In the genomic region with DNA sequence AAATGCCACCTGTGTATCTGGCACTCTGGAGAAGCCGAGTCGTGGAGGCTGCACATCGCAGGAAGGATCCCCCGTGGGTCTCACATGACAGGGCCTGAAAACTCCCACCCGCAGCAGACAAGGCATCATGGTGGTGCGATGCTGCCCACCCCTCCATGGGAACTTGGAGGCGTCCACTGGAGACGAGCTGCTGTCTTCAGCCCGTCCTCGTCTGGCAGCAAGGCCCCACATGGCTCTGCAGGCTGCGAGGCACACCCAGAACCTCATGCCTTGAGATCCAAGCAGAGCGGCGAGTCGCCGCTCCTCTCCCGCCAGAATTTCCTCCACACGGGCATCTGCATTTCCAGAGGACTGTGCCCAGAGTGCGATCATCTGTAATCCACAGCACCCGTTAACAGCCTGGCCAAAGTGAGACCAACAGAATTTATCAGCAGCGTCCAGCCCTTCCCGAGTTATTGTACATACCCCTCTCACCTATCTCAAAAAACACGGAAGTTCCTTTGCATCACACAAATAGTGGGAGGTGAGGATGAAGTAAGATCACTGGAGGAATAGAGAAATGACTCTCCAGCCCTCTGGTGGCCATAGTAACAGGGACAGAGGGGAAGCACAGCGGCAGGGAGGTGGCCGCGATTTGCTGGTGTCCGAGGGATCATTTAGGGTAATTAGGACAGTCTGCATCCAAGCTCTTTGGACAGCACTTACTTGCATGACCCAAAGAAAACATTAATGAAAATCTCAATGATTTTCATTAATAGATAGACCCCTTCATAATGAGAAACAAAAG, we compare ENCODE assay signal across 10 cellular contexts.
DNase-seq lines count a peak whose midpoint lies in the region; ATAC-seq and TF ChIP-seq lines count a peak whose summit lies in the region.
"Had no signal": no experiment of that assay in that cellular context is flagged by ENCODE, and none has a peak within 500 bp of the region (broad histone marks: within the 10 kb centered on the region; RNA-seq: fewer than 3 reads in every experiment).

No MANE protein-coding gene starts in this region.

- no peak for TF ChIP-seq CTCF in activated CD8-positive, alpha-beta T cell treated with anti-CD3 and anti-CD28 coated beads for 36 hours (IDR thresholded peaks at IDR 0.05)

- H3K4me1 Mint-ChIP-seq in activated naive CD4-positive, alpha-beta T cell treated with anti-CD3 and anti-CD28 coated beads, Interleukin-2, amount 50 U/mL, for 24 hours: peaks cover 63% of the 10 kb centered on the region
- H3K4me1 Mint-ChIP-seq in activated CD8-positive, alpha-beta T cell treated with anti-CD3 and anti-CD28 coated beads for 36 hours (ENCODE audit: low read depth): peaks cover 68% of the 10 kb centered on the region
- H3K4me1 Mint-ChIP-seq in immature natural killer cell: peaks cover 36 to 91% of the 10 kb centered on the region in 2 donors

- POLR2A ChIA-PET in activated CD8-positive, alpha-beta T cell treated with anti-CD3 and anti-CD28 coated beads for 36 hours (lab: Charles Lee): interaction anchor here (0.8 kb wide), 1 partner anchor 11 kb away, joined by 4 read pairs; no protein-coding TSS in a partner anchor

- no peak for DNase-seq in activated naive CD4-positive, alpha-beta T cell (lab: John Stamatoyannopoulos, UW)
- DNase-seq in activated CD8-positive, alpha-beta T cell treated with anti-CD3 and anti-CD28 coated beads for 36 hours: no peak
- DNase-seq in immature natural killer cell (no peak), NCI-H2227 treated with DMSO at 0.1 percent for 48 hours (lab: John Stamatoyannopoulos, UW) (no peak)
- no peak for DNase-seq in activated CD4-positive, CD25-positive, alpha-beta regulatory T cell treated with anti-CD3 and anti-CD28 coated beads, Interleukin-2, amount 50 U/mL, for 72 hours
- no peak for DNase-seq in stimulated activated naive CD4-positive, alpha-beta T cell (lab: John Stamatoyannopoulos, UW)
- DNase-seq: gastrocnemius medialis, nucleus accumbens had no signal

- ATAC-seq in activated CD8-positive, alpha-beta T cell treated with anti-CD3 and anti-CD28 coated beads for 36 hours: no peak
- no peak for ATAC-seq in GM18517 (IDR thresholded peaks at IDR 0.05; ENCODE audit: unreplicated experiment)
- ATAC-seq: gastrocnemius medialis had no signal

- CTCF ChIA-PET in activated CD8-positive, alpha-beta T cell treated with anti-CD3 and anti-CD28 coated beads for 36 hours (lab: Charles Lee): interaction anchor here (1.6 to 1.8 kb wide), 3 partner anchors 9 to 14 kb away, joined by 4 to 5 read pairs (median 4); no protein-coding TSS in a partner anchor

- intact Hi-C loops in activated CD8-positive, alpha-beta T cell treated with anti-CD3 and anti-CD28 coated beads for 36 hours (cut with micrococcal nuclease): no loop called here

- no peak overlapping the region for H3K4me3 Mint-ChIP-seq in activated naive CD4-positive, alpha-beta T cell treated with anti-CD3 and anti-CD28 coated beads, Interleukin-2, amount 50 U/mL, for 24 hours
- H3K4me3 Mint-ChIP-seq in activated CD8-positive, alpha-beta T cell treated with anti-CD3 and anti-CD28 coated beads for 36 hours: no peak overlapping the region
- H3K4me3 Mint-ChIP-seq in immature natural killer cell: no peak overlapping the region

- peak overlapping the region; percentile 89 for H3K27ac Mint-ChIP-seq in activated naive CD4-positive, alpha-beta T cell treated with anti-CD3 and anti-CD28 coated beads, Interleukin-2, amount 50 U/mL, for 24 hours
- peak overlapping the region; percentile 90 for H3K27ac Mint-ChIP-seq in activated CD8-positive, alpha-beta T cell treated with anti-CD3 and anti-CD28 coated beads for 36 hours
- peak overlapping the region; percentile 67 to 91 (median 76) for H3K27ac Mint-ChIP-seq in immature natural killer cell

- no peaks in the 10 kb centered on the region for H3K27me3 Mint-ChIP-seq in activated naive CD4-positive, alpha-beta T cell treated with anti-CD3 and anti-CD28 coated beads, Interleukin-2, amount 50 U/mL, for 24 hours
- no peaks in the 10 kb centered on the region for H3K27me3 Mint-ChIP-seq in activated CD8-positive, alpha-beta T cell treated with anti-CD3 and anti-CD28 coated beads for 36 hours
- H3K27me3 Mint-ChIP-seq in immature natural killer cell (ENCODE audit: low read depth in 3 of 3): peaks cover 7 to 44% (median 39%) of the 10 kb centered on the region in 3 donors

- H3K36me3 Mint-ChIP-seq in activated naive CD4-positive, alpha-beta T cell treated with anti-CD3 and anti-CD28 coated beads, Interleukin-2, amount 50 U/mL, for 24 hours: peaks cover 25% of the 10 kb centered on the region
- H3K36me3 Mint-ChIP-seq in activated CD8-positive, alpha-beta T cell treated with anti-CD3 and anti-CD28 coated beads for 36 hours (ENCODE audit: low read depth): peaks cover 86% of the 10 kb centered on the region
- H3K36me3 Mint-ChIP-seq in immature natural killer cell: peaks cover 19 to 83% (median 56%) of the 10 kb centered on the region in 3 donors

- no peaks in the 10 kb centered on the region for H3K9me3 Mint-ChIP-seq in activated naive CD4-positive, alpha-beta T cell treated with anti-CD3 and anti-CD28 coated beads, Interleukin-2, amount 50 U/mL, for 24 hours
- H3K9me3 Mint-ChIP-seq in activated CD8-positive, alpha-beta T cell treated with anti-CD3 and anti-CD28 coated beads for 36 hours: no peaks in the 10 kb centered on the region
- no peaks in the 10 kb centered on the region for H3K9me3 Mint-ChIP-seq in immature natural killer cell
